Comparison of ENCODE assay signal across 3 cellular contexts in the genomic region with DNA sequence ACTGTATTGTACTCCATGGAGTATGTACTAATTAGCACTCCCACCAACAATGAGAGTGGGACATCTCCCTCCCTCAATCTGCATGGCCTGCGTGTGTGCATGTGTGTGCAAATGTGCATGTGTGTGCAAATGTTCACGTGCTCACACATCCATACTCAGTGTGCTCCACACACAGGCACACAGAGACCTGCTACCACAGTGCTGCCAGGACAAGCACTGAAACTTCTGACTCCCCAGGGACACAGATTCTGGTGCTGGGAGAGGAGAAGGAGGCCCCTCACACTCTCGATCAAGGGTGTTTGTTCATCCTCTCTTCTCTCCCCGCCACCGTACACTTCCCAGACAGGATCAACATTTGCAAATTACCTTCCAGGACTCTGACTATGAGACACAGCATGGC.
TF ChIP-seq lines count a peak whose summit lies in the region.

No MANE protein-coding gene starts in this region.

TF ChIP-seq in A549, 52 proteins besides CTCF, POLR2A, EP300 and RAD21:
- TF ChIP-seq RCOR1 (IDR thresholded peaks at IDR 0.05; ENCODE audit: low read depth, low read length) (no peak), CBX2 (IDR thresholded peaks at IDR 0.05; ENCODE audit: borderline replicate concordance, low read depth) (no peak), USF2 (IDR thresholded peaks at IDR 0.05) (no peak), EHMT2 (IDR thresholded peaks at IDR 0.05; ENCODE audit: low read depth) (no peak), ZC3H11A (IDR thresholded peaks at IDR 0.05) (no peak), MAFK (IDR thresholded peaks at IDR 0.05; ENCODE audit: partially characterized antibody) (no peak), POLR2AphosphoS2 (conservative IDR thresholded peaks at IDR 0.05; ENCODE audit: low read length) (no peak), CBX8 (IDR thresholded peaks at IDR 0.05) (no peak), ELK1 (IDR thresholded peaks at IDR 0.05; ENCODE audit: low read depth, low read length) (no peak), CEBPB (IDR thresholded peaks at IDR 0.05) (no peak), FOSL2 (IDR thresholded peaks at IDR 0.05) (no peak), FOSL2 (CRISPR knock-in tag; IDR thresholded peaks at IDR 0.05) (no peak), CHD4 (IDR thresholded peaks at IDR 0.05; ENCODE audit: borderline replicate concordance) (no peak), JUNB (IDR thresholded peaks at IDR 0.05) (no peak), JUN (IDR thresholded peaks at IDR 0.05) (no peak), PHF8 (IDR thresholded peaks at IDR 0.05; ENCODE audit: borderline replicate concordance, low read depth) (no peak), SMC3 (IDR thresholded peaks at IDR 0.05) (no peak), ZSCAN20 (CRISPR knock-in tag; IDR thresholded peaks at IDR 0.05) (no peak), ESRRA (IDR thresholded peaks at IDR 0.05; ENCODE audit: borderline replicate concordance, low read length) (no peak)

TF ChIP-seq in WTC11, 78 proteins besides CTCF, POLR2A, EP300 and RAD21 (continues in another document):
- TF ChIP-seq ZNF138 (CRISPR knock-in tag; conservative IDR thresholded peaks at IDR 0.05) (no peak), ZNF263 (CRISPR knock-in tag; IDR thresholded peaks at IDR 0.05; ENCODE audit: low read depth) (no peak), AFF4 (CRISPR knock-in tag; IDR thresholded peaks at IDR 0.05; ENCODE audit: borderline replicate concordance) (no peak), ETV6 (CRISPR knock-in tag; IDR thresholded peaks at IDR 0.05) (no peak), MLX (CRISPR knock-in tag; IDR thresholded peaks at IDR 0.05) (no peak), SP1 (CRISPR knock-in tag; conservative IDR thresholded peaks at IDR 0.05) (no peak), NR1H2 (CRISPR knock-in tag; IDR thresholded peaks at IDR 0.05) (no peak), RORB (CRISPR knock-in tag; IDR thresholded peaks at IDR 0.05) (no peak), ZNF423 (CRISPR knock-in tag; IDR thresholded peaks at IDR 0.05) (no peak), NFE2L1 (CRISPR knock-in tag; IDR thresholded peaks at IDR 0.05) (no peak), ESRRA (CRISPR knock-in tag; IDR thresholded peaks at IDR 0.05; ENCODE audit: borderline replicate concordance) (no peak), CREB1 (CRISPR knock-in tag; IDR thresholded peaks at IDR 0.05) (no peak), ATF6 (CRISPR knock-in tag; IDR thresholded peaks at IDR 0.05) (no peak)
- TF ChIP-seq, protein P1, sequence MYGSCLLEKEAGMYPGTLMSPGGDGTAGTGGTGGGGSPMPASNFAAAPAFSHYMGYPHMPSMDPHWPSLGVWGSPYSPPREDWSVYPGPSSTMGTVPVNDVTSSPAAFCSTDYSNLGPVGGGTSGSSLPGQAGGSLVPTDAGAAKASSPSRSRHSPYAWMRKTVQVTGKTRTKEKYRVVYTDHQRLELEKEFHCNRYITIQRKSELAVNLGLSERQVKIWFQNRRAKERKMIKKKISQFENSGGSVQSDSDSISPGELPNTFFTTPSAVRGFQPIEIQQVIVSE (CRISPR knock-in tag; IDR thresholded peaks at IDR 0.05; ENCODE audit: borderline replicate concordance): no peak
- TF ChIP-seq, protein P2, sequence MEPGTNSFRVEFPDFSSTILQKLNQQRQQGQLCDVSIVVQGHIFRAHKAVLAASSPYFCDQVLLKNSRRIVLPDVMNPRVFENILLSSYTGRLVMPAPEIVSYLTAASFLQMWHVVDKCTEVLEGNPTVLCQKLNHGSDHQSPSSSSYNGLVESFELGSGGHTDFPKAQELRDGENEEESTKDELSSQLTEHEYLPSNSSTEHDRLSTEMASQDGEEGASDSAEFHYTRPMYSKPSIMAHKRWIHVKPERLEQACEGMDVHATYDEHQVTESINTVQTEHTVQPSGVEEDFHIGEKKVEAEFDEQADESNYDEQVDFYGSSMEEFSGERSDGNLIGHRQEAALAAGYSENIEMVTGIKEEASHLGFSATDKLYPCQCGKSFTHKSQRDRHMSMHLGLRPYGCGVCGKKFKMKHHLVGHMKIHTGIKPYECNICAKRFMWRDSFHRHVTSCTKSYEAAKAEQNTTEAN (CRISPR knock-in tag; IDR thresholded peaks at IDR 0.05): no peak
- TF ChIP-seq, protein P3, sequence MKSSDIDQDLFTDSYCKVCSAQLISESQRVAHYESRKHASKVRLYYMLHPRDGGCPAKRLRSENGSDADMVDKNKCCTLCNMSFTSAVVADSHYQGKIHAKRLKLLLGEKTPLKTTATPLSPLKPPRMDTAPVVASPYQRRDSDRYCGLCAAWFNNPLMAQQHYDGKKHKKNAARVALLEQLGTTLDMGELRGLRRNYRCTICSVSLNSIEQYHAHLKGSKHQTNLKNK (CRISPR knock-in tag; IDR thresholded peaks at IDR 0.05): no peak

TF ChIP-seq in H1, 55 proteins besides CTCF, POLR2A, EP300 and RAD21:
- TF ChIP-seq SIX5 (IDR thresholded peaks at IDR 0.05; ENCODE audit: low read depth, low read length): no peak
- no peak for TF ChIP-seq GABPA (IDR thresholded peaks at IDR 0.05; ENCODE audit: borderline replicate concordance, insufficient read depth, low read length)
- TF ChIP-seq CHD1 (IDR thresholded peaks at IDR 0.05; ENCODE audit: low read depth, low read length): no peak
- TF ChIP-seq POLR2AphosphoS5 (IDR thresholded peaks at IDR 0.05; ENCODE audit: low read depth, low read length): no peak
- no peak for TF ChIP-seq CHD7 (IDR thresholded peaks at IDR 0.05; ENCODE audit: insufficient replicate concordance, low read length)
- no peak for TF ChIP-seq RBBP5 (IDR thresholded peaks at IDR 0.05; ENCODE audit: borderline replicate concordance, low read depth, low read length)
- no peak for TF ChIP-seq KDM4A (IDR thresholded peaks at IDR 0.05; ENCODE audit: low read depth, low read length, severe bottlenecking)
- no peak for TF ChIP-seq CREB1 (IDR thresholded peaks at IDR 0.05)
- no peak for TF ChIP-seq HDAC2 (IDR thresholded peaks at IDR 0.05; ENCODE audit: borderline replicate concordance in 1 of 2, low read depth in 2 of 2, low read length in 2 of 2)
- no peak for TF ChIP-seq MAFK (IDR thresholded peaks at IDR 0.05; ENCODE audit: low read depth, low read length)
- TF ChIP-seq SP1 (IDR thresholded peaks at IDR 0.05; ENCODE audit: low read depth, low read length): no peak
